In the genomic region with DNA sequence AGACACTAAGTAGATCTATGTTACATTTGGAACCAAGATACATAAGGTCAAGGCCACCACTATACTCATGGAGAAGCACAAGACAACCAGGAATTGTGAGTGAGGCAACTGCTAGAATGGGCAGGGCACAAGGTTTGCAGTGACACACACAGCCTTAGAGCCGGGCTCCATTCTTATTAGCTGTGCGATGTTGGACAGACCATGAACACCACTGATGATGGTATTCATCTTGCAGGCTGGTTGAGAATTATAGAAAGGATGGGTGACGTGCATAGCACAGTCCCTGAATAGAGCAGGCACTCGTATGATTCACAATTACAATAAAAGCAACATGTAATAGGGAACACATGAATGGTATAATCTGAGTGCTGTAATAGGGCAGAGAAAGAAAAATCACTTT, we compare ENCODE assay signal across 32 cellular contexts.
DNase-seq lines count a peak whose midpoint lies in the region; ATAC-seq and TF ChIP-seq lines count a peak whose summit lies in the region.
"Had no signal": no experiment of that assay in that cellular context is flagged by ENCODE, and none has a peak within 500 bp of the region (broad histone marks: within the 10 kb centered on the region; RNA-seq: fewer than 3 reads in every experiment).

No MANE protein-coding gene starts in this region.

- CTCF ChIA-PET in RWPE1 (lab: Yijun Ruan, JAX): interaction anchor here (0.6 kb wide), 1 partner anchor 12 kb away, joined by 3 read pairs; no protein-coding TSS in a partner anchor

- TF ChIP-seq CTCF in AG09309 (IDR thresholded peaks at IDR 0.05; ENCODE audit: control insufficient read depth, insufficient read depth, low read depth, low read length, missing control alignments) (no peak), RWPE1 (conservative IDR thresholded peaks at IDR 0.05; ENCODE audit: low read depth) (no peak)

- H3K27me3 Mint-ChIP-seq in activated T-helper 17 cell treated with anti-CD3 and anti-CD28 coated beads, Interleukin-2, amount 50 U/mL, for 72 hours: no peaks in the 10 kb centered on the region
- H3K27me3 Mint-ChIP-seq in memory B cell: no peaks in the 10 kb centered on the region
- H3K27me3 Mint-ChIP-seq: progenitor cell of endocrine pancreas had no signal

- H3K27ac ChIP-seq in RWPE1 (no peak overlapping the region), caudate nucleus (ENCODE audit: low read depth, low read length) (no peak overlapping the region)
- H3K27ac ChIP-seq: cardiac muscle cell, colonic mucosa, left ventricle myocardium inferior, neutrophil had no signal

- no peak overlapping the region for H3K4me3 ChIP-seq in AG09309 (ENCODE audit: control insufficient read depth, low read depth, low read length)
- H3K4me3 ChIP-seq: cardiac muscle cell, colonic mucosa, left ventricle myocardium inferior had no signal

- DNase-seq in AG08395 (ENCODE audit: low spot score): peak; percentile 38
- DNase-seq in AG09309 (ENCODE audit: low read depth): peak; percentile 25
- no peak for DNase-seq in memory B cell (ENCODE audit: low spot score in 2 of 2)
- DNase-seq in RWPE1 (ENCODE audit: low spot score): no peak
- DNase-seq in caudate nucleus (lab: John Stamatoyannopoulos, UW): no peak
- no peak for DNase-seq in DMS53 (lab: John Stamatoyannopoulos, UW)
- no peak for DNase-seq in NCI-H524 (lab: John Stamatoyannopoulos, UW)
- DNase-seq: activated T-cell treated with anti-CD3 and anti-CD28 coated beads, Interleukin-2, amount 50 U/mL, for 4 hours; colonic mucosa; DND-41; effector CD8-positive, alpha-beta T cell; GF-D8; glutamatergic neuron; HCEC 1CT; left ventricle myocardium inferior; NCI-H1436; NCI-H2081 treated with DMSO at 0.1 percent for 48 hours; NCI-H2227 treated with DMSO at 0.1 percent for 48 hours; NCI-H526 treated with DMSO at 0.1 percent for 48 hours; NK-92 treated with Interleukin-12 subunit alpha and Interleukin-12 subunit beta, amount 100 ng/mL, for 24 hours; PC-3; SK-N-SH; stimulated activated CD4-positive, alpha-beta T cell treated with anti-CD3 and anti-CD28 coated beads, Interleukin-12 subunit alpha, Interleukin-12 subunit beta, amount 100 ng/mL, for 4 hours; stimulated activated CD4-positive, alpha-beta T cell treated with anti-CD3 and anti-CD28 coated beads, Interleukin-2, amount 100 ng/mL, for 48 hours had no signal

- H3K4me3 Mint-ChIP-seq in activated T-helper 17 cell treated with anti-CD3 and anti-CD28 coated beads, Interleukin-2, amount 50 U/mL, for 72 hours: peak overlapping the region; percentile 28
- no peak overlapping the region for H3K4me3 Mint-ChIP-seq in memory B cell
- H3K4me3 Mint-ChIP-seq: activated T-cell treated with anti-CD3 and anti-CD28 coated beads, Interleukin-2, amount 50 U/mL, for 4 hours; CD14-positive monocyte had no signal

- peaks cover 52% of the 10 kb centered on the region for H3K4me1 Mint-ChIP-seq in activated T-helper 17 cell treated with anti-CD3 and anti-CD28 coated beads, Interleukin-2, amount 50 U/mL, for 72 hours
- H3K4me1 Mint-ChIP-seq in memory B cell: peaks cover 41% of the 10 kb centered on the region

- H3K27ac Mint-ChIP-seq in activated T-helper 17 cell treated with anti-CD3 and anti-CD28 coated beads, Interleukin-2, amount 50 U/mL, for 72 hours: no peak overlapping the region
- peak overlapping the region; percentile 3 for H3K27ac Mint-ChIP-seq in memory B cell
- H3K27ac Mint-ChIP-seq: progenitor cell of endocrine pancreas had no signal

- H3K9me3 Mint-ChIP-seq in activated T-helper 17 cell treated with anti-CD3 and anti-CD28 coated beads, Interleukin-2, amount 50 U/mL, for 72 hours: no peaks in the 10 kb centered on the region
- no peaks in the 10 kb centered on the region for H3K9me3 Mint-ChIP-seq in memory B cell
- H3K9me3 Mint-ChIP-seq: activated T-cell treated with anti-CD3 and anti-CD28 coated beads, Interleukin-2, amount 50 U/mL, for 4 hours had no signal

- H3K36me3 Mint-ChIP-seq in activated T-helper 17 cell treated with anti-CD3 and anti-CD28 coated beads, Interleukin-2, amount 50 U/mL, for 72 hours (ENCODE audit: low read depth): peaks cover 61% of the 10 kb centered on the region
- H3K36me3 Mint-ChIP-seq in memory B cell: peaks cover 39% of the 10 kb centered on the region
- H3K36me3 Mint-ChIP-seq: CD14-positive monocyte had no signal

- ATAC-seq in activated T-helper 17 cell treated with anti-CD3 and anti-CD28 coated beads, Interleukin-2, amount 50 U/mL, for 72 hours (replicated peaks): no peak
- no peak for ATAC-seq in memory B cell (ENCODE audit: low read depth)
- ATAC-seq: activated CD4-positive, CD25-positive, alpha-beta regulatory T cell treated with anti-CD3 and anti-CD28 coated beads, Interleukin-2, amount 50 U/mL, for 24 hours; activated T-cell treated with anti-CD3 and anti-CD28 coated beads, Interleukin-2, amount 50 U/mL, for 4 hours; PC-3; Right ventricle myocardium inferior; sciatic nerve had no signal

- POLR2A ChIA-PET in RWPE1 (lab: Yijun Ruan, JAX; ENCODE audit: low non-redundant PET): no interaction called here

Comparison
In these comparisons a context has a peak if more than half of its experiments do, and no peak if none do; other contexts are left out.
1. DNase-seq: peak in AG08395 (single experiment) and AG09309 (single experiment); none in memory B cell (0 of 2), RWPE1 (single experiment), caudate nucleus (0 of 61), DMS53 (single experiment) and NCI-H524 (0 of 2).